Comparison of ENCODE assay signal across 8 cellular contexts in genomic region chr2:102735431-102736130, GRCh38. TPM values are rescaled to one million over a fixed set of nuclear protein-coding genes. Genes with fewer than 3 reads are reported as not detected.
DNase-seq lines count a peak whose midpoint lies in the region; ATAC-seq and TF ChIP-seq lines count a peak whose summit lies in the region.

No MANE protein-coding gene starts in this region.

- intact Hi-C loops in Right ventricle myocardium inferior (cut with DNase I) (loop anchor here (10.0 kb wide), 1 partner anchor 1381 kb away; no protein-coding TSS in a partner anchor), left ventricle myocardium superior (cut with micrococcal nuclease) (no loop called here)

- no peaks in the 10 kb centered on the region for H3K9me3 Mint-ChIP-seq in neural crest cell

- H3K27me3 Mint-ChIP-seq in neural crest cell (ENCODE audit: low read depth) = no peaks in the 10 kb centered on the region

- H3K4me3 Mint-ChIP-seq in neural crest cell = peak overlapping the region; percentile 97

- peak overlapping the region; percentile 81 for H3K4me3 ChIP-seq in epithelial cell of esophagus (ENCODE audit: low read length)

- H3K36me3 Mint-ChIP-seq in neural crest cell (ENCODE audit: low read depth) = peaks cover 6% of the 10 kb centered on the region

- peak; percentile 6 for ATAC-seq in Right ventricle myocardium inferior
- ATAC-seq in left ventricle myocardium superior = no peak
- ATAC-seq in GM19023 (IDR thresholded peaks at IDR 0.05; ENCODE audit: unreplicated experiment) = no peak
- no peak for ATAC-seq in HG03520 (IDR thresholded peaks at IDR 0.05; ENCODE audit: unreplicated experiment)

- peaks cover 36% of the 10 kb centered on the region for H3K4me1 Mint-ChIP-seq in neural crest cell

- H3K27ac Mint-ChIP-seq in neural crest cell (ENCODE audit: unreplicated experiment) = peak overlapping the region; percentile 88

- TF ChIP-seq CTCF in epithelial cell of esophagus (IDR thresholded peaks at IDR 0.05; ENCODE audit: insufficient read depth, low read depth, low read length, missing control alignments) (no peak), neural crest cell (conservative IDR thresholded peaks at IDR 0.05) (no peak)

- DNase-seq in Right ventricle myocardium inferior (ENCODE audit: missing footprints) (no peak), left ventricle myocardium superior (no peak), SHP77 treated with DMSO at 0.1 percent for 48 hours (lab: John Stamatoyannopoulos, UW) (peak; percentile 22), epithelial cell of esophagus (ENCODE audit: low read depth) (peak; percentile 42), neural crest cell (ENCODE audit: low read depth, low spot score) (no peak), CD1c-positive myeloid dendritic cell (ENCODE audit: extremely low spot score) (no peak)

RNA-seq across cellular contexts. Expression of gene TMEM182, which starts 26.2 kb away (rescaled TPM):
- 175 TPM for total RNA-seq in Right ventricle myocardium inferior
- 176 TPM for total RNA-seq in left ventricle myocardium superior
- 5.9 and 7.9 TPM in 2 replicates for total RNA-seq in neural crest cell

Comparison
In these comparisons a context has a peak if more than half of its experiments do, and no peak if none do; other contexts are left out.
1. DNase-seq: peak in SHP77 treated with DMSO at 0.1 percent for 48 hours (single experiment) and epithelial cell of esophagus (single experiment); none in Right ventricle myocardium inferior (single experiment), left ventricle myocardium superior (single experiment), neural crest cell (single experiment) and CD1c-positive myeloid dendritic cell (single experiment).
2. RNA of gene TMEM182, which starts 26.2 kb away (total RNA-seq): 176 TPM in left ventricle myocardium superior (single experiment) and 175 TPM in Right ventricle myocardium inferior (single experiment); 5.9 to 7.9 TPM in neural crest cell; every median in the first group is over 10 times any median in the second.